In genomic region chr1:17551755-17552234, GRCh38 we compare ENCODE assay signal across 8 cellular contexts. TPM values are rescaled to one million over a fixed set of nuclear protein-coding genes. Genes with fewer than 3 reads are reported as not detected.
DNase-seq lines count a peak whose midpoint lies in the region; ATAC-seq, FAIRE-seq and TF ChIP-seq lines count a peak whose summit lies in the region.

No MANE protein-coding gene starts in this region.

- 10 to 34% (median 26%) methylated on average over 8 of the region's 8 CpGs for WGBS in small intestine, 3 donors

- H3K4me3 ChIP-seq in breast epithelium = no peak overlapping the region
- H3K4me3 ChIP-seq in small intestine (ENCODE audit: low read depth in 1 of 2, low read length in 2 of 2) = no peak overlapping the region

- H3K4me1 ChIP-seq in breast epithelium (peaks cover 0 to 16% of the 10 kb centered on the region in 2 donors), small intestine (ENCODE audit: control insufficient read depth in 2 of 2, insufficient read depth in 1 of 2, low read depth in 1 of 2, low read length in 1 of 2) (peaks cover 0 to 3% of the 10 kb centered on the region in 2 donors)

- peaks cover 23% of the 10 kb centered on the region for H3K4me1 Mint-ChIP-seq in MCF 10A (ENCODE audit: insufficient read depth, unreplicated experiment)
- H3K4me1 Mint-ChIP-seq in activated T-cell treated with anti-CD3 and anti-CD28 coated beads, Interleukin-2, amount 50 U/mL, for 72 hours (ENCODE audit: low read depth) = no peaks in the 10 kb centered on the region

- TF ChIP-seq CTCF in MCF 10A (IDR thresholded peaks at IDR 0.05; ENCODE audit: unreplicated experiment) (no peak), breast epithelium (IDR thresholded peaks at IDR 0.05) (no peak)

- POLR2A ChIA-PET in MCF 10A (lab: Yijun Ruan, JAX) = no interaction called here

- H3K27ac ChIP-seq in breast epithelium (peak overlapping the region in 1 of 2 donors; percentile 13), small intestine (ENCODE audit: low read depth in 1 of 2, low read length in 1 of 2) (peak overlapping the region in 1 of 2 donors; percentile 83)

- CTCF ChIA-PET in MCF 10A (lab: Yijun Ruan, JAX) = interaction anchor here (0.7 kb wide), 1 partner anchor 49 kb away, joined by 3 read pairs; no protein-coding TSS in a partner anchor

- no peak overlapping the region for H3K4me3 Mint-ChIP-seq in MCF 10A (ENCODE audit: unreplicated experiment)
- H3K4me3 Mint-ChIP-seq in activated T-cell treated with anti-CD3 and anti-CD28 coated beads, Interleukin-2, amount 50 U/mL, for 72 hours = no peak overlapping the region

- H3K27ac Mint-ChIP-seq in MCF 10A (ENCODE audit: low read depth, unreplicated experiment) = peak overlapping the region; percentile 27
- H3K27ac Mint-ChIP-seq in activated T-cell treated with anti-CD3 and anti-CD28 coated beads, Interleukin-2, amount 50 U/mL, for 72 hours = no peak overlapping the region

- H3K27me3 Mint-ChIP-seq in MCF 10A (ENCODE audit: insufficient read depth, unreplicated experiment) = no peaks in the 10 kb centered on the region
- H3K27me3 Mint-ChIP-seq in activated T-cell treated with anti-CD3 and anti-CD28 coated beads, Interleukin-2, amount 50 U/mL, for 72 hours (ENCODE audit: low read depth) = peaks cover 29% of the 10 kb centered on the region

- H3K27me3 ChIP-seq in breast epithelium (no peaks in the 10 kb centered on the region), small intestine (ENCODE audit: control insufficient read depth in 2 of 2, insufficient read depth in 2 of 2, low read length in 2 of 2) (no peaks in the 10 kb centered on the region)

- TF ChIP-seq POLR2A in breast epithelium (IDR thresholded peaks at IDR 0.05) = no peak

- no peak for ATAC-seq in activated T-cell treated with anti-CD3 and anti-CD28 coated beads, Interleukin-2, amount 50 U/mL, for 72 hours (replicated peaks in 1 of 2)
- no peak for ATAC-seq in HG03378 (IDR thresholded peaks at IDR 0.05; ENCODE audit: unreplicated experiment)

- DNase-seq in MCF 10A (ENCODE audit: unreplicated experiment) = peak; percentile 70
- DNase-seq in breast epithelium (ENCODE audit: low spot score in 2 of 2) = no peak
- peak; percentile 73 for DNase-seq in cerebellum (ENCODE audit: low spot score)
- DNase-seq in left kidney (ENCODE audit: low read depth, low spot score) = peak; percentile 75
- no peak for DNase-seq in activated T-cell treated with anti-CD3 and anti-CD28 coated beads, Interleukin-2, amount 50 U/mL, for 72 hours
- DNase-seq in small intestine = no peak
- DNase-seq in effector CD4-positive, alpha-beta T cell = no peak

- BruUV-seq in MCF 10A (replicated peaks; lab: Mats Ljungman, UMichigan) = no TSS peak

- intact Hi-C loops in MCF 10A (cut with micrococcal nuclease) (loop anchor here (5.0 kb wide), 1 partner anchor 36 kb away; no protein-coding TSS in a partner anchor), breast epithelium (cut with DNase I; ENCODE audit: low total_unique reads) (no loop called here)

- no peak for FAIRE-seq in small intestine (lab: Jason Lieb, UNC)

- no peaks in the 10 kb centered on the region for H3K9me3 Mint-ChIP-seq in MCF 10A (ENCODE audit: unreplicated experiment)
- H3K9me3 Mint-ChIP-seq in activated T-cell treated with anti-CD3 and anti-CD28 coated beads, Interleukin-2, amount 50 U/mL, for 72 hours = no peaks in the 10 kb centered on the region

- peaks cover 7% of the 10 kb centered on the region for H3K36me3 Mint-ChIP-seq in MCF 10A (ENCODE audit: insufficient read depth, unreplicated experiment)
- H3K36me3 Mint-ChIP-seq in activated T-cell treated with anti-CD3 and anti-CD28 coated beads, Interleukin-2, amount 50 U/mL, for 72 hours (ENCODE audit: insufficient read depth in 2 of 2) = no peaks in the 10 kb centered on the region

- H3K36me3 ChIP-seq in breast epithelium (no peaks in the 10 kb centered on the region), small intestine (ENCODE audit: control insufficient read depth in 2 of 2, insufficient read depth in 2 of 2, low read length in 2 of 2) (no peaks in the 10 kb centered on the region)

- H3K9me3 ChIP-seq in breast epithelium (no peaks in the 10 kb centered on the region), small intestine (ENCODE audit: control insufficient read depth, low read depth) (no peaks in the 10 kb centered on the region)

RNA-seq across cellular contexts. Expression of gene ARHGEF10L, which starts 12.3 kb away (rescaled TPM):
- total RNA-seq in MCF 10A (2022) (5.0 and 12.2 TPM in 2 replicates), breast epithelium (10 to 100 TPM; 36.7 to 51.4 (median 49.8) TPM), cerebellum (33.8 TPM)
- not detected for total RNA-seq in activated T-cell treated with anti-CD3 and anti-CD28 coated beads, Interleukin-2, amount 50 U/mL, for 72 hours
- 10 to 100 TPM in 1 of 3 donors, 1 to 10 TPM in 2; 5.6 to 62.1 (median 7.8) TPM for polyA plus RNA-seq in small intestine

Comparison
In these comparisons a context has a peak if more than half of its experiments do, and no peak if none do; other contexts are left out.
1. DNase-seq: peak in MCF 10A (single experiment), cerebellum (single experiment) and left kidney (single experiment); none in breast epithelium (0 of 2), activated T-cell treated with anti-CD3 and anti-CD28 coated beads, Interleukin-2, amount 50 U/mL, for 72 hours (0 of 2), small intestine (single experiment) and effector CD4-positive, alpha-beta T cell (single experiment).